29 cellular contexts compared by ENCODE assay signal in genomic region chr6:169391473-169392071, GRCh38.
"Had no signal": no experiment of that assay in that cellular context is flagged by ENCODE, and none has a peak within 500 bp of the region (broad histone marks: within the 10 kb centered on the region; RNA-seq: fewer than 3 reads in every experiment).

No MANE protein-coding gene starts in this region.

- H3K27me3 ChIP-seq: ascending aorta, cardiac muscle cell had no signal

- H3K4me1 ChIP-seq: ascending aorta had no signal

- H3K27ac ChIP-seq: ascending aorta, cardiac muscle cell, WERI-Rb-1 had no signal

- H3K36me3 ChIP-seq: ascending aorta, cardiac muscle cell, WERI-Rb-1 had no signal

- H3K4me3 ChIP-seq: ascending aorta, cardiac muscle cell had no signal

- DNase-seq: activated CD4-positive, alpha-beta memory T cell treated with anti-CD3 and anti-CD28 coated beads, Interleukin-2, amount 10 ng/mL, durations not matched to agents 7 days and 5 days; activated CD4-positive, alpha-beta T cell treated with anti-CD3 and anti-CD28 coated beads for 1 hour; activated CD4-positive, alpha-beta T cell treated with anti-CD3 and anti-CD28 coated beads for 48 hours; activated CD4-positive, CD25-positive, alpha-beta regulatory T cell; activated CD8-positive, alpha-beta memory T cell treated with anti-CD3 and anti-CD28 coated beads for 24 hours; activated CD8-positive, alpha-beta memory T cell treated with anti-CD3 and anti-CD28 coated beads, Interleukin-2, amount 10 ng/mL, durations not matched to agents 7 days and 5 days; activated CD8-positive, alpha-beta memory T cell treated with anti-CD3 and anti-CD28 coated beads, Interleukin-2, amount 50 U/mL, for 48 hours; activated effector memory CD4-positive, alpha-beta T cell treated with Interleukin-2 at 50 U/mL for 16 hours; activated naive CD4-positive, alpha-beta T cell; activated naive CD4-positive, alpha-beta T cell treated with anti-CD3 and anti-CD28 coated beads, Interleukin-2, amount 50 U/mL, for 16 hours; activated naive CD8-positive, alpha-beta T cell treated with anti-CD3 and anti-CD28 coated beads for 36 hours; activated T-cell treated with anti-CD3 and anti-CD28 coated beads, Interleukin-2, amount 50 U/mL, for 48 hours; amygdala; KG1; NCI-H1105; NCI-H1417 treated with DMSO at 0.1 percent for 48 hours; NCI-H187 treated with DMSO at 0.1 percent for 48 hours; NCI-H2081; NCI-H2171 treated with DMSO at 0.1 percent for 48 hours; NCI-H2227 treated with DMSO at 0.1 percent for 48 hours; NCI-H446; NCI-H524; NCI-H69; Right ventricle myocardium superior; SW 1271; T1000; WERI-Rb-1 had no signal

- ATAC-seq: activated CD8-positive, alpha-beta memory T cell treated with anti-CD3 and anti-CD28 coated beads, Interleukin-2, amount 10 ng/mL, durations not matched to agents 7 days and 5 days had no signal

- H3K9me3 ChIP-seq: ascending aorta had no signal
